16 cellular contexts compared by ENCODE assay signal in the genomic region with DNA sequence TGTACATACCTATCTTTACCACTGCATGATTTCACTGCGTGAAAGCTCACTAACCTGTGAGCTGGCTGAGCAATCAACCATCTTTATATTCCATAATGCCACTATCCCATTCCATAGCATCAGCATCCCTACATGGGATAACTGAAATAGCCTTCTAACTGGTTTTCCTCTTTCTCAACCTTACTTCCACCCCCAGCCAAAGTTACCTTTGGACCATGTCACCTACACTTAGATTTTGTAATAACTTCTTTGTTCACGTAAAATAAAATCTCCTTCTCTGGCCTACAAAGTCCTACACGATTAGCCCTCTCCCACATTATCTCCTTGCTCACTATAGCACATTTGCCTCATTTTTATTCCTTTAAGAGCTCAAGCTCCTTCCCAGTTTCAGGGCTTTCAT. TPM values are rescaled to one million over a fixed set of nuclear protein-coding genes. Genes with fewer than 3 reads are reported as not detected.
A peak's percentile ranks its signal among the peaks of the same experiment; 100 is the strongest.
DNase-seq lines count a peak whose midpoint lies in the region; ATAC-seq, FAIRE-seq and TF ChIP-seq lines count a peak whose summit lies in the region.
"Had no signal": no experiment of that assay in that cellular context is flagged by ENCODE, and none has a peak within 500 bp of the region (broad histone marks: within the 10 kb centered on the region; RNA-seq: fewer than 3 reads in every experiment).

No MANE protein-coding gene starts in this region.

- TF ChIP-seq EP300 in SK-N-SH (IDR thresholded peaks at IDR 0.05; ENCODE audit: borderline replicate concordance in 1 of 2, low read depth in 1 of 2, low read length in 1 of 2), result no peak

- H4K20me1 ChIP-seq in SK-N-SH (ENCODE audit: insufficient read depth) (peaks cover 29% of the 10 kb centered on the region), IMR-90 (ENCODE audit: insufficient read depth, low read length) (peaks cover 35% of the 10 kb centered on the region), astrocyte (ENCODE audit: insufficient read depth, low read length) (peaks cover 65% of the 10 kb centered on the region)

- peaks cover 4% of the 10 kb centered on the region; the same call in 1 of the 2 replicates for H3K9me1 ChIP-seq in IMR-90 (ENCODE audit: insufficient read depth, low read length)

- BruUV-seq in IMR-90 (replicated peaks; lab: Mats Ljungman, UMichigan), result TSS peak; percentile 19

- TF ChIP-seq POLR2A in IMR-90 (IDR thresholded peaks at IDR 0.05; ENCODE audit: low read depth, low read length), result no peak

- H3K4me3 Mint-ChIP-seq in astrocyte (ENCODE audit: unreplicated experiment), result peak overlapping the region; percentile 66
- H3K4me3 Mint-ChIP-seq in nephron, result peak overlapping the region; percentile 40 to 55 (median 43)

- H3K14ac ChIP-seq in IMR-90 (replicated peaks; ENCODE audit: low read depth, low read length), result no peak overlapping the region

- dilution Hi-C loops in IMR-90 (cut with HindIII; ENCODE audit: low sequenced_read_pairs, unreplicated experiment), result loop anchor here (25.0 kb wide), 1 partner anchor 308 kb away; no protein-coding TSS in a partner anchor

- no peak for FAIRE-seq in astrocyte (lab: Jason Lieb, UNC)

- no peak overlapping the region for H3K18ac ChIP-seq in IMR-90 (ENCODE audit: low read depth, low read length)

- TF ChIP-seq CTCF in SK-N-SH (IDR thresholded peaks at IDR 0.05), result no peak
- TF ChIP-seq CTCF in IMR-90 (conservative IDR thresholded peaks at IDR 0.05; ENCODE audit: low read depth, low read length), result no peak
- no peak for TF ChIP-seq CTCF in astrocyte (IDR thresholded peaks at IDR 0.05; ENCODE audit: insufficient read depth, low read depth, low read length)
- no peak for TF ChIP-seq CTCF in nephron (IDR thresholded peaks at IDR 0.05; ENCODE audit: unreplicated experiment in 3 of 3)
- no peak for TF ChIP-seq CTCF in left ventricle myocardium inferior (IDR thresholded peaks at IDR 0.05; ENCODE audit: borderline replicate concordance)
- TF ChIP-seq CTCF in GM13977 (IDR thresholded peaks at IDR 0.05; ENCODE audit: extremely low read depth, insufficient read depth, missing control alignments), result no peak

- POLR2A ChIA-PET in SK-N-SH (lab: Yijun Ruan, JAX), result no interaction called here
- POLR2A ChIA-PET in IMR-90 (lab: Charles Lee; ENCODE audit: unreplicated experiment), result no interaction called here

- in situ Hi-C loops in IMR-90 (cut with MboI; ENCODE audit: low sequenced_read_pairs) (loop anchor here (25.0 kb wide), 1 partner anchor 908 kb away; no protein-coding TSS in a partner anchor), GM13977 (cut with MboI; ENCODE audit: low pct_unique_long_range_greater_than_20kb, low sequenced_read_pairs, unreplicated experiment) (loop anchor here (25.0 kb wide), 3 partner anchors 333 to 908 kb away; no protein-coding TSS in a partner anchor)

- H3K9me2 ChIP-seq in SK-N-SH, result no peaks in the 10 kb centered on the region

- no peak overlapping the region for H2AK9ac ChIP-seq in IMR-90 (replicated peaks; ENCODE audit: low read depth, low read length, poor library complexity)

- no peak overlapping the region for H2BK5ac ChIP-seq in IMR-90 (ENCODE audit: low read depth, low read length, poor library complexity, severe bottlenecking)

- intact Hi-C loops in IMR-90 (cut with micrococcal nuclease), result no loop called here
- intact Hi-C loops in left ventricle myocardium inferior (cut with micrococcal nuclease), result no loop called here

- DNase-seq in SK-N-SH (no peak), IMR-90 (no peak), astrocyte (ENCODE audit: low read depth) (no peak), left ventricle myocardium inferior (no peak), GM13977 (ENCODE audit: low spot score) (no peak), NCI-H524 treated with DMSO at 0.1 percent for 48 hours (lab: John Stamatoyannopoulos, UW) (no peak)
- DNase-seq: anterior cingulate cortex; DMS53; effector memory CD4-positive, alpha-beta T cell; lower lobe of right lung; NCI-H446 treated with DMSO at 0.1 percent for 48 hours; SJCRH30; stimulated activated naive CD4-positive, alpha-beta T cell treated with Interleukin-2 at 50 U/mL for 16 hours had no signal

- H3K36me3 ChIP-seq in SK-N-SH (replicated peaks in 1 of 2; ENCODE audit: control insufficient read depth in 1 of 2, insufficient read depth in 2 of 2, low read length in 1 of 2) (peaks cover 33 to 34% of the 10 kb centered on the region in 2 experiments), IMR-90 (ENCODE audit: control insufficient read depth, insufficient read depth, low read length) (peaks cover 13% of the 10 kb centered on the region), astrocyte (ENCODE audit: insufficient read depth, low read length) (peaks cover 19% of the 10 kb centered on the region), left ventricle myocardium inferior (peaks cover 30% of the 10 kb centered on the region)

- CTCF ChIA-PET in SK-N-SH (lab: Yijun Ruan, JAX), result interaction anchor here (0.9 to 7.8 kb wide), 8 partner anchors 10 to 179 kb away, joined by 3 to 81 read pairs (median 4); no protein-coding TSS in a partner anchor
- CTCF ChIA-PET in IMR-90 (lab: Yijun Ruan, JAX), result interaction anchor here (1.9 kb wide), 1 partner anchor 14 kb away, joined by 4 read pairs; no protein-coding TSS in a partner anchor

- H2AFZ ChIP-seq in SK-N-SH (ENCODE audit: low read depth) (no peak overlapping the region), IMR-90 (replicated peaks; ENCODE audit: low read length, poor library complexity) (no peak overlapping the region), astrocyte (ENCODE audit: low read depth, low read length) (no peak overlapping the region)

- H3K27me3 Mint-ChIP-seq in astrocyte (ENCODE audit: low read depth, unreplicated experiment) (no peaks in the 10 kb centered on the region), nephron (ENCODE audit: low read depth) (no peaks in the 10 kb centered on the region)

- H3K27ac Mint-ChIP-seq in astrocyte (ENCODE audit: unreplicated experiment), result no peak overlapping the region
- peak overlapping the region in 2 of 3 experiments; percentile 4 to 11 for H3K27ac Mint-ChIP-seq in nephron

- WGBS in SK-N-SH (ENCODE audit: low lambda C conversion rate), result 67% methylated on average over 3 of the region's 3 CpGs
- WGBS in IMR-90 (ENCODE audit: extremely low coverage in 2 of 2, insufficient read length in 1 of 2), 2 experiments, result 0% methylated on average over 1 of the region's 3 CpGs; no CpG with 5 or more reads in 1 of the 2 experiments

- no peak overlapping the region for H2AK5ac ChIP-seq in IMR-90 (ENCODE audit: low read depth, low read length)

- H3K79me1 ChIP-seq in IMR-90 (ENCODE audit: low read depth in 1 of 2, low read length in 2 of 2), result peaks cover 13 to 67% of the 10 kb centered on the region in 2 experiments; a peak in 3 of 4 replicates

- H3K9me3 ChIP-seq in SK-N-SH (no peaks in the 10 kb centered on the region), IMR-90 (ENCODE audit: control insufficient read depth, insufficient read depth, low read length) (no peaks in the 10 kb centered on the region), astrocyte (ENCODE audit: insufficient read depth, low read depth, low read length) (no peaks in the 10 kb centered on the region), left ventricle myocardium inferior (replicated peaks) (no peaks in the 10 kb centered on the region)
- H3K9me3 ChIP-seq: lower lobe of right lung, SJCRH30 had no signal

- no peak overlapping the region for H4K5ac ChIP-seq in IMR-90 (ENCODE audit: low read depth, low read length)

- H3K4me2 ChIP-seq in SK-N-SH, result peak overlapping the region; percentile 81
- H3K4me2 ChIP-seq in IMR-90 (ENCODE audit: low read depth, low read length), result no peak overlapping the region
- peak overlapping the region; percentile 90 for H3K4me2 ChIP-seq in astrocyte (ENCODE audit: low read length)

- H3K27me3 ChIP-seq in SK-N-SH (ENCODE audit: insufficient read depth) (no peaks in the 10 kb centered on the region), IMR-90 (ENCODE audit: control insufficient read depth, insufficient read depth, low read length) (no peaks in the 10 kb centered on the region), astrocyte (ENCODE audit: insufficient read depth, low read length) (no peaks in the 10 kb centered on the region), left ventricle myocardium inferior (ENCODE audit: low read depth) (no peaks in the 10 kb centered on the region)
- H3K27me3 ChIP-seq: SJCRH30 had no signal

- H3K23ac ChIP-seq in IMR-90 (ENCODE audit: low read depth, low read length), result no peak overlapping the region

- peaks cover 2% of the 10 kb centered on the region for H3K36me3 Mint-ChIP-seq in astrocyte (ENCODE audit: low read depth, unreplicated experiment)
- H3K36me3 Mint-ChIP-seq in nephron (ENCODE audit: low read depth), result peaks cover 20% of the 10 kb centered on the region

- no peak overlapping the region for H2BK120ac ChIP-seq in IMR-90 (ENCODE audit: low read depth, low read length)

- H3K9ac ChIP-seq in SK-N-SH, result no peak overlapping the region
- no peak overlapping the region for H3K9ac ChIP-seq in IMR-90 (ENCODE audit: low read depth, low read length)
- no peak overlapping the region for H3K9ac ChIP-seq in astrocyte (ENCODE audit: low read length)

- H3K79me2 ChIP-seq in SK-N-SH (ENCODE audit: insufficient read depth) (peaks cover 74% of the 10 kb centered on the region), astrocyte (ENCODE audit: insufficient read depth, low read length) (peaks cover 84% of the 10 kb centered on the region)

- H3K4me1 ChIP-seq in SK-N-SH (ENCODE audit: control insufficient read depth in 1 of 2, insufficient read depth in 2 of 2, low read depth in 1 of 2, low read length in 1 of 2) (peaks cover 0 to 19% of the 10 kb centered on the region in 2 experiments; a peak in 2 of 4 replicates), IMR-90 (ENCODE audit: control insufficient read depth, insufficient read depth, low read length) (peaks cover 4% of the 10 kb centered on the region), astrocyte (ENCODE audit: insufficient read depth, low read length) (peaks cover 8% of the 10 kb centered on the region), left ventricle myocardium inferior (peaks cover 68% of the 10 kb centered on the region)
- H3K4me1 ChIP-seq: SJCRH30 had no signal

- H4K8ac ChIP-seq in IMR-90 (ENCODE audit: low read depth in 2 of 2, low read length in 2 of 2), result no peak overlapping the region

- H2BK20ac ChIP-seq in IMR-90 (ENCODE audit: low read depth, low read length), result no peak overlapping the region

- H2BK15ac ChIP-seq in IMR-90 (ENCODE audit: low read depth, low read length), result no peak overlapping the region

- peaks cover 3% of the 10 kb centered on the region for H3F3A ChIP-seq in SK-N-SH (replicated peaks; ENCODE audit: insufficient read depth)

- no peak overlapping the region for H3K4ac ChIP-seq in IMR-90 (ENCODE audit: low read depth, low read length)

- H3K27ac ChIP-seq in SK-N-SH (ENCODE audit: low read depth in 2 of 2, low read length in 1 of 2), result no peak overlapping the region
- H3K27ac ChIP-seq in IMR-90 (ENCODE audit: insufficient read depth, low read length), result no peak overlapping the region
- H3K27ac ChIP-seq in astrocyte (ENCODE audit: low read depth, low read length), result no peak overlapping the region
- H3K27ac ChIP-seq in left ventricle myocardium inferior (replicated peaks), result no peak overlapping the region
- H3K27ac ChIP-seq: 22Rv1, lower lobe of right lung, SJCRH30 had no signal

- H3K56ac ChIP-seq in IMR-90 (ENCODE audit: extremely low read depth, insufficient read depth, low read length), result no peak overlapping the region

- no peak for TF ChIP-seq RAD21 in SK-N-SH (IDR thresholded peaks at IDR 0.05; ENCODE audit: low read length)
- TF ChIP-seq RAD21 in IMR-90 (IDR thresholded peaks at IDR 0.05; ENCODE audit: low read length), result no peak

- H3K4me1 Mint-ChIP-seq in astrocyte (ENCODE audit: low read depth, unreplicated experiment) (peaks cover 30% of the 10 kb centered on the region), nephron (peaks cover 40% of the 10 kb centered on the region)

- H4K91ac ChIP-seq in IMR-90 (ENCODE audit: insufficient read depth, low read depth, low read length), result no peak overlapping the region

- ATAC-seq in SK-N-SH treated with all-trans-retinoic acid at 6 μM for 48 hours (no peak), IMR-90 (ENCODE audit: low read depth) (no peak)
- ATAC-seq: lower lobe of right lung had no signal

- H3K9me3 Mint-ChIP-seq in astrocyte (ENCODE audit: unreplicated experiment) (no peaks in the 10 kb centered on the region), nephron (no peaks in the 10 kb centered on the region)

- no peak overlapping the region for H3K4me3 ChIP-seq in SK-N-SH (ENCODE audit: low read depth in 2 of 2, low read length in 1 of 2)
- no peak overlapping the region for H3K4me3 ChIP-seq in IMR-90 (ENCODE audit: insufficient read depth, low read depth, low read length)
- H3K4me3 ChIP-seq in astrocyte (ENCODE audit: insufficient read depth, low read depth, low read length), result no peak overlapping the region
- H3K4me3 ChIP-seq in left ventricle myocardium inferior, result no peak overlapping the region
- H3K4me3 ChIP-seq: lower lobe of right lung, SJCRH30 had no signal

RNA-seq across cellular contexts. Expression of a gene that starts 2.5 kb away (rescaled TPM):
- polyA plus RNA-seq in SK-N-SH (2012; rRNA removed), result 101 and 132 TPM in 2 replicates
- polyA plus RNA-seq in SK-N-SH (2012; cell fraction: cytosol; rRNA removed), result 173 and 232 TPM in 2 replicates
- polyA plus RNA-seq in SK-N-SH (2012; cell fraction: nucleus; rRNA removed), result 30.5 and 55.1 TPM in 2 replicates
- total RNA-seq in IMR-90 (2012; rRNA removed), result 138 and 217 TPM in 2 replicates
- 98.8 and 106 TPM in 2 replicates for polyA plus RNA-seq in IMR-90 (2012; rRNA removed)
- 28.7 and 34.1 TPM in 2 replicates for polyA plus RNA-seq in IMR-90 (2012; cell fraction: cytosol; rRNA removed)
- polyA plus RNA-seq in IMR-90 (2012; cell fraction: nucleus; rRNA removed; ENCODE audit: low replicate concordance), result 7.1 and 43.4 TPM in 2 replicates
- 106 and 119 TPM in 2 replicates for total RNA-seq in astrocyte
- 77.7 TPM for total RNA-seq in left ventricle myocardium inferior

RNA-seq across cellular contexts. Expression of a gene that starts 2.7 kb away (rescaled TPM):
- polyA plus RNA-seq in SK-N-SH (2012; rRNA removed) (73.1 and 87.5 TPM in 2 replicates), IMR-90 (2012; rRNA removed) (66.6 and 75.3 TPM in 2 replicates)
- 82.4 and 97.0 TPM in 2 replicates for polyA plus RNA-seq in SK-N-SH (2012; cell fraction: cytosol; rRNA removed)
- 86.2 and 137 TPM in 2 replicates for polyA plus RNA-seq in SK-N-SH (2012; cell fraction: nucleus; rRNA removed)
- total RNA-seq in IMR-90 (2012; rRNA removed) (42.3 and 56.7 TPM in 2 replicates), astrocyte (64.4 and 71.2 TPM in 2 replicates), left ventricle myocardium inferior (65.5 TPM)
- 15.1 and 18.6 TPM in 2 replicates for polyA plus RNA-seq in IMR-90 (2012; cell fraction: cytosol; rRNA removed)
- 8.5 and 86.7 TPM in 2 replicates for polyA plus RNA-seq in IMR-90 (2012; cell fraction: nucleus; rRNA removed; ENCODE audit: low replicate concordance)

RNA-seq across cellular contexts. Expression of a gene that starts 17.6 kb away (rescaled TPM):
- polyA plus RNA-seq in SK-N-SH (2012; rRNA removed), result 6.1 and 7.8 TPM in 2 replicates
- polyA plus RNA-seq in SK-N-SH (2012; cell fraction: cytosol; rRNA removed), result 9.1 and 11.6 TPM in 2 replicates
- 3.9 and 5.4 TPM in 2 replicates for polyA plus RNA-seq in SK-N-SH (2012; cell fraction: nucleus; rRNA removed)
- 6.1 and 8.9 TPM in 2 replicates for total RNA-seq in IMR-90 (2012; rRNA removed)
- 3.2 and 4.5 TPM in 2 replicates for polyA plus RNA-seq in IMR-90 (2012; rRNA removed)
- polyA plus RNA-seq in IMR-90 (2012; cell fraction: cytosol; rRNA removed), result 1.8 and 3.0 TPM in 2 replicates
- 0.65 and 1.7 TPM in 2 replicates for polyA plus RNA-seq in IMR-90 (2012; cell fraction: nucleus; rRNA removed; ENCODE audit: low replicate concordance)
- 8.5 and 8.8 TPM in 2 replicates for total RNA-seq in astrocyte
- total RNA-seq in left ventricle myocardium inferior, result 4.9 TPM
